ENCODE assay signal across 8 cellular contexts in genomic region chr20:4607287-4607713, GRCh38.
DNase-seq lines count a peak whose midpoint lies in the region; ATAC-seq, FAIRE-seq and TF ChIP-seq lines count a peak whose summit lies in the region.

No MANE protein-coding gene starts in this region.

- H3K27me3 ChIP-seq in right cardiac atrium (ENCODE audit: control insufficient read depth, insufficient read depth) (no peaks in the 10 kb centered on the region), sigmoid colon (no peaks in the 10 kb centered on the region)

- peak; percentile 88 for FAIRE-seq in GM18507 (lab: Jason Lieb, UNC)

- no peak for TF ChIP-seq POLR2A in sigmoid colon (IDR thresholded peaks at IDR 0.05)

- H3K4me1 ChIP-seq in right cardiac atrium (ENCODE audit: control insufficient read depth, insufficient read depth, low read length): peaks cover 1% of the 10 kb centered on the region
- peaks cover 0 to 49% (median 27%) of the 10 kb centered on the region in 4 donors for H3K4me1 ChIP-seq in sigmoid colon

- intact Hi-C loops in right cardiac atrium (cut with DNase I): loop anchor here in 2 of 4 donors (1.0 to 10.0 kb wide), 3 partner anchors 113 to 338 kb away; partner anchors contain the start of gene PRND (in 1 of the 2)
- intact Hi-C loops in sigmoid colon (cut with DNase I): loop anchor here (1.0 to 10.0 kb wide), 3 partner anchors 113 to 922 kb away; partner anchors contain the start of gene ADAM33

- CTCF ChIA-PET in AG04449 (lab: Yijun Ruan, JAX): interaction anchor here (0.7 to 13.3 kb wide), 10 partner anchors 10 to 493 kb away, joined by 3 to 459 read pairs (median 4); partner anchors contain the start of gene PRND

- TF ChIP-seq EP300 in sigmoid colon (IDR thresholded peaks at IDR 0.05): no peak

- POLR2A ChIA-PET in AG04449 (lab: Yijun Ruan, JAX): no interaction called here

- H3K9me3 ChIP-seq in right cardiac atrium (ENCODE audit: control insufficient read depth, low read length) (no peaks in the 10 kb centered on the region), sigmoid colon (no peaks in the 10 kb centered on the region)

- no peaks in the 10 kb centered on the region for H3K36me3 ChIP-seq in sigmoid colon

- DNase-seq in AG04449 (ENCODE audit: low read depth, low spot score) (peak; percentile 21), GM18507 (ENCODE audit: extremely low spot score, insufficient read length, low read depth) (no peak), NCI-H1105 (lab: John Stamatoyannopoulos, UW) (peak; percentile 58), T-helper 2 cell (peak in 4 of 5 experiments; percentile 34 to 67 (median 38)), anterior cingulate cortex (lab: John Stamatoyannopoulos, UW) (peak in 33 of 58 donors; percentile 6 to 62 (median 32)), right cardiac atrium (peak in 1 of 3 donors; percentile 52), sigmoid colon (no peak)

- ATAC-seq in right cardiac atrium (peak; percentile 70 to 79), GM18873 (IDR thresholded peaks at IDR 0.05; ENCODE audit: low FRiP score, unreplicated experiment) (no peak)

- H3K4me3 ChIP-seq in AG04449 (ENCODE audit: low read depth, low read length) (no peak overlapping the region), right cardiac atrium (ENCODE audit: low read length) (no peak overlapping the region), sigmoid colon (no peak overlapping the region)

- H3K27ac ChIP-seq in right cardiac atrium (ENCODE audit: low read length) (no peak overlapping the region), sigmoid colon (peak overlapping the region in 3 of 4 donors; percentile 38 to 84 (median 50))

- TF ChIP-seq CTCF in AG04449 (IDR thresholded peaks at IDR 0.05; ENCODE audit: insufficient read depth, low read length, missing control alignments) (peak; percentile 80), sigmoid colon (IDR thresholded peaks at IDR 0.05) (peak; percentile 93 to 97 (median 94))

- WGBS in right cardiac atrium: 30% methylated on average over 13 of the region's 13 CpGs
- WGBS in sigmoid colon, 2 donors: 28 to 33% methylated on average over 13 of the region's 13 CpGs

Comparison
In these comparisons a context has a peak if more than half of its experiments do, and no peak if none do; other contexts are left out.
1. DNase-seq: peak in AG04449 (single experiment), NCI-H1105 (single experiment), T-helper 2 cell (4 of 5) and anterior cingulate cortex (33 of 58); none in GM18507 (single experiment) and sigmoid colon (single experiment).